ENCODE assay signal across 24 cellular contexts in the genomic region with DNA sequence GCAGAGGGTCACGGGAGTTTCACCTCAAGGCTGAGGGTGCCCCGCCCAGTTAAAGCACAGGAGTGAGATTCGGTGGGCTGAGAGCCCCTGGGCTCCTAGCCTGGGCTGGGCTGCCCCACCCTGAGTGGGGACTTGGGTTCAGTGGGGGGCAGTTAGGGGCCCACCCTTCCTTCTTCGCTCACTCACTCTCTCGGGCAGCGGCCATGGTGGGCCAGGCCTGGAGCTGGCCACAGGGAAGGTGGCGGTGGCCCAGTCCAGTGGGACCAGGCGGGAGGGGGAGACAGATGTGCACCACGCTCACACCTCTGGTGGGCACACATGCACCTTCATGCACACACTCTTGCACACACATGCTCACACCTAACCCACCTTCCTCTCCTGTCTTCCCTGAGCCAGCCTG. TPM values are rescaled to one million over a fixed set of nuclear protein-coding genes. Genes with fewer than 3 reads are reported as not detected.
"Had no signal": no experiment of that assay in that cellular context is flagged by ENCODE, and none has a peak within 500 bp of the region (broad histone marks: within the 10 kb centered on the region; RNA-seq: fewer than 3 reads in every experiment).

No MANE protein-coding gene starts in this region.

- H3K27me3 ChIP-seq: pancreas had no signal

- H3K27ac ChIP-seq: colonic mucosa, heart left ventricle, pancreas, spleen had no signal

- H3K4me3 Mint-ChIP-seq: naive thymus-derived CD4-positive, alpha-beta T cell; nephron progenitor cell; stimulated activated naive B cell treated with anti-CD40 and anti-IgM and Interleukin-4, amounts not matched to agents 10 μg/mL and 1 μg/mL and 100 μg/mL, for 72 hours; stimulated activated naive CD8-positive, alpha-beta T cell treated with anti-CD3 and anti-CD28 coated beads, Interleukin-15, amount 100 ng/mL, for 72 hours; type B pancreatic cell had no signal

- ATAC-seq: esophagus mucosa; heart left ventricle; naive thymus-derived CD4-positive, alpha-beta T cell; pancreas; right cardiac atrium; stimulated activated naive B cell treated with anti-CD40 and anti-IgM and Interleukin-4, amounts not matched to agents 10 μg/mL and 1 μg/mL and 100 μg/mL, for 72 hours; stimulated activated naive CD8-positive, alpha-beta T cell treated with anti-CD3 and anti-CD28 coated beads, Interleukin-15, amount 100 ng/mL, for 72 hours had no signal

- H3K27ac Mint-ChIP-seq: naive thymus-derived CD4-positive, alpha-beta T cell; nephron progenitor cell; progenitor cell of endocrine pancreas; stimulated activated naive B cell treated with anti-CD40 and anti-IgM and Interleukin-4, amounts not matched to agents 10 μg/mL and 1 μg/mL and 100 μg/mL, for 72 hours; stimulated activated naive CD8-positive, alpha-beta T cell treated with anti-CD3 and anti-CD28 coated beads, Interleukin-15, amount 100 ng/mL, for 72 hours; type B pancreatic cell had no signal

- H3K36me3 Mint-ChIP-seq: type B pancreatic cell had no signal

- H3K9me3 Mint-ChIP-seq: naive thymus-derived CD4-positive, alpha-beta T cell; nephron progenitor cell; stimulated activated naive CD8-positive, alpha-beta T cell treated with anti-CD3 and anti-CD28 coated beads, Interleukin-15, amount 100 ng/mL, for 72 hours; type B pancreatic cell had no signal

- H3K9me3 ChIP-seq: colonic mucosa, heart left ventricle, pancreas, spleen had no signal

- H3K4me3 ChIP-seq: colonic mucosa, heart left ventricle, pancreas, spleen had no signal

- H3K4me1 ChIP-seq: colonic mucosa, pancreas had no signal

- H3K36me3 ChIP-seq: colonic mucosa, heart left ventricle, pancreas, spleen had no signal

- DNase-seq: cerebellar nuclear complex; colonic mucosa; effector CD8-positive, alpha-beta T cell; heart left ventricle; hippocampal formation; naive thymus-derived CD4-positive, alpha-beta T cell; nucleus accumbens; right cardiac atrium; spleen; stimulated activated CD4-positive, alpha-beta T cell treated with anti-CD3 and anti-CD28 coated beads, Interleukin-15, amount 100 ng/mL, for 24 hours; stimulated activated CD4-positive, alpha-beta T cell treated with anti-CD3 and anti-CD28 coated beads, Interleukin-1b, Interleukin-23, amount 100 ng/mL, for 48 hours; stimulated activated CD4-positive, alpha-beta T cell treated with anti-CD3 and anti-CD28 coated beads, Interleukin-4, amount 100 ng/mL, for 24 hours; stimulated activated naive B cell treated with anti-CD40 and anti-IgM and Interleukin-4, amounts not matched to agents 10 μg/mL and 1 μg/mL and 100 μg/mL, for 72 hours; stimulated activated naive CD8-positive, alpha-beta T cell treated with anti-CD3 and anti-CD28 coated beads, Interleukin-15, amount 100 ng/mL, for 72 hours had no signal

- H3K4me1 Mint-ChIP-seq: naive thymus-derived CD4-positive, alpha-beta T cell; stimulated activated naive CD8-positive, alpha-beta T cell treated with anti-CD3 and anti-CD28 coated beads, Interleukin-15, amount 100 ng/mL, for 72 hours had no signal

RNA-seq across cellular contexts. Expression of a gene that starts 6.1 kb away (rescaled TPM):
- total RNA-seq: dermis microvascular lymphatic vessel endothelial cell; esophagus mucosa; glomerular endothelial cell; lung microvascular endothelial cell; mesenteric fat pad; mononuclear cell; naive thymus-derived CD4-positive, alpha-beta T cell had no signal
